Comparison of ENCODE assay signal across 18 cellular contexts in the genomic region with DNA sequence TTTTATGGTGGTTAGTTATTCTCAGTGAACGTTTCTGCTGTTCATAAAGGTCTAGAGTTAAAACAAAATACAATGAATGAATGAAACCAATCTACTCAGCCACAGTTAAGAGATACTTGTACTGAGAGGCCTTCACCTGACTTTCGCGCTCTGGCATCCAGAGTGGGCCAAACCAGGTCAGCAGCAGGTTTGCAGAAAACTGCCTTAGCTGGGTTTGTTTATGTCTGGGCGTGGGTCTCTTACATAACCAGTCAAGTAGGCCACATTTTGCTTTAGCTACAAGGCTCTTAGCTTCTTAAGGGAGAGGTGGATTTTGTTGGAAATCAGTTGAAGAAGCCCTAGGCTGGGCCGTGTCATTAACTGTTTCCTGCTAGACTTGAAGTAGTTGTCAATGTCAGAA.
DNase-seq lines count a peak whose midpoint lies in the region; ATAC-seq and TF ChIP-seq lines count a peak whose summit lies in the region.
"Had no signal": no experiment of that assay in that cellular context is flagged by ENCODE, and none has a peak within 500 bp of the region (broad histone marks: within the 10 kb centered on the region; RNA-seq: fewer than 3 reads in every experiment).

No MANE protein-coding gene starts in this region.

- DNase-seq in NCI-H2196 (lab: John Stamatoyannopoulos, UW; ENCODE audit: unreplicated experiment) = peak; percentile 30
- DNase-seq in NCI-H2196 treated with DMSO at 0.1 percent for 48 hours (lab: John Stamatoyannopoulos, UW; ENCODE audit: unreplicated experiment) = no peak
- peak; percentile 61 for DNase-seq in choroid plexus epithelial cell (ENCODE audit: low read depth)
- peak; percentile 68 for DNase-seq in lung (ENCODE audit: low spot score)
- DNase-seq in uterus = no peak
- DNase-seq in NCI-H226 = no peak
- DNase-seq in MG63 = no peak
- DNase-seq in KBM-7 = no peak
- DNase-seq: activated CD4-positive, alpha-beta T cell treated with anti-CD3 and anti-CD28 coated beads for 1 hour; naive thymus-derived CD4-positive, alpha-beta T cell; NCI-H1436 treated with DMSO at 0.1 percent for 48 hours; NCI-H526; psoas muscle; stimulated activated CD4-positive, alpha-beta T cell treated with anti-CD3 and anti-CD28 coated beads, Interleukin-12 subunit alpha, Interleukin-12 subunit beta, amount 100 ng/mL, for 4 hours had no signal

- no peak overlapping the region for H3K4me3 ChIP-seq in choroid plexus epithelial cell (ENCODE audit: low read depth, low read length)
- H3K4me3 ChIP-seq in lung = no peak overlapping the region
- H3K4me3 ChIP-seq in uterus = no peak overlapping the region
- no peak overlapping the region for H3K4me3 ChIP-seq in MG63
- H3K4me3 ChIP-seq: gastroesophageal sphincter, psoas muscle had no signal

- H3K9me3 ChIP-seq in lung (ENCODE audit: control insufficient read depth in 2 of 2, insufficient read depth in 1 of 2, low read length in 1 of 2) = no peaks in the 10 kb centered on the region
- no peaks in the 10 kb centered on the region for H3K9me3 ChIP-seq in uterus
- H3K9me3 ChIP-seq in MG63 = no peaks in the 10 kb centered on the region
- H3K9me3 ChIP-seq: gastroesophageal sphincter, psoas muscle had no signal

- WGBS in lung, 2 donors = 61 to 75% methylated on average over 5 of the region's 5 CpGs

- peak; percentile 49 for ATAC-seq in lung (ENCODE audit: insufficient read depth, low FRiP score)
- ATAC-seq: activated T-helper 17 cell treated with anti-CD3 and anti-CD28 coated beads, Interleukin-2, amount 50 U/mL, for 72 hours; gastroesophageal sphincter; naive thymus-derived CD4-positive, alpha-beta T cell; psoas muscle; stimulated activated effector memory CD8-positive, alpha-beta T cell treated with anti-CD3 and anti-CD28 coated beads, Interleukin-12 subunit alpha, Interleukin-12 subunit beta, amount 100 ng/mL, for 72 hours had no signal

- H3K27ac ChIP-seq in lung (ENCODE audit: low read depth in 1 of 2, low read length in 1 of 2) (no peak overlapping the region), uterus (peak overlapping the region; percentile 53 to 70)
- H3K27ac ChIP-seq: C4-2B, psoas muscle had no signal

- H3K4me1 ChIP-seq in lung (ENCODE audit: control insufficient read depth in 2 of 2, insufficient read depth in 2 of 2, low read length in 2 of 2) = peaks cover 0 to 5% of the 10 kb centered on the region in 2 donors
- H3K4me1 ChIP-seq in uterus = peaks cover 2 to 8% of the 10 kb centered on the region in 2 donors
- H3K4me1 ChIP-seq: psoas muscle had no signal

- in situ Hi-C loops in KBM-7 (cut with MboI; ENCODE audit: low pct_unique_long_range_greater_than_20kb, low sequenced_read_pairs) = no loop called here

- intact Hi-C loops in uterus (cut with DNase I; ENCODE audit: low total_unique reads) = no loop called here

- H3K36me3 ChIP-seq in lung (ENCODE audit: control insufficient read depth in 2 of 2, insufficient read depth in 2 of 2, low read length in 2 of 2) = no peaks in the 10 kb centered on the region
- H3K36me3 ChIP-seq in uterus = no peaks in the 10 kb centered on the region
- peaks cover 5% of the 10 kb centered on the region; the same call in 1 of the 2 replicates for H3K36me3 ChIP-seq in MG63
- H3K36me3 ChIP-seq: gastroesophageal sphincter had no signal

- H3K27me3 ChIP-seq in lung (ENCODE audit: control insufficient read depth, insufficient read depth) (no peaks in the 10 kb centered on the region), uterus (no peaks in the 10 kb centered on the region), MG63 (no peaks in the 10 kb centered on the region)
- H3K27me3 ChIP-seq: gastroesophageal sphincter had no signal

- TF ChIP-seq CTCF in choroid plexus epithelial cell (conservative IDR thresholded peaks at IDR 0.05; ENCODE audit: low read depth, low read length) (no peak), lung (IDR thresholded peaks at IDR 0.05; ENCODE audit: control extremely low read depth, extremely low read depth) (no peak), uterus (IDR thresholded peaks at IDR 0.05) (no peak)

- no peak for TF ChIP-seq POLR2A in uterus (IDR thresholded peaks at IDR 0.05)

Comparison
In these comparisons a context has a peak if more than half of its experiments do, and no peak if none do; other contexts are left out.
1. DNase-seq: peak in NCI-H2196 (single experiment), choroid plexus epithelial cell (single experiment) and lung (single experiment); none in NCI-H2196 treated with DMSO at 0.1 percent for 48 hours (single experiment), uterus (0 of 2), NCI-H226 (single experiment), MG63 (single experiment) and KBM-7 (single experiment).
2. H3K27ac ChIP-seq: peak in uterus (2 of 2); none in lung (0 of 2).